11 cellular contexts compared by ENCODE assay signal in the genomic region with DNA sequence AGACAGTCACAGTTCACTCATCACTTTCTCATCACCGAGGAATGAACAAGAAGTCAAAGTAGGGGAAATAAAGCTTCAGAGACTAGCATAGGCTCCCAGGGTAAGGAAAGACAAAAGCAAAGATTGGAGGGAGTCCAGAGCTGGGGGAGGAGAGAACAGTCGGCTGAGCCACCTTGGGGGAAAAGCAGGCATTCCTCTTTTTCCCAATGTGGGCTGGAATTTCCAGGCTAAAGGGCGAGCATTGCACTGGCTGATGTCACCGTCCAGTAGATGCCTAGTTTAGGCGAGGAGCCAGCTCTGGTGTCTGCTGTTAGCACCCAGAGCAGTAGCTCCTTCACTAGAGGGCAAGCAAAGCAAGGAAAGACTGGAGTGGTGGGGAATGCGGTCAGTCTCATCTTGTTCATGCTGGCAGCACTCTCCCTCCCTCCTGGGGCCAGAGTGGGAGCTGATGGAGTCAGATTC. TPM values are rescaled to one million over a fixed set of nuclear protein-coding genes. Genes with fewer than 3 reads are reported as not detected.
DNase-seq lines count a peak whose midpoint lies in the region; ATAC-seq and TF ChIP-seq lines count a peak whose summit lies in the region.
"Had no signal": no experiment of that assay in that cellular context is flagged by ENCODE, and none has a peak within 500 bp of the region (broad histone marks: within the 10 kb centered on the region; RNA-seq: fewer than 3 reads in every experiment).

No MANE protein-coding gene starts in this region.

- H3K36me3 ChIP-seq in Panc1 (ENCODE audit: control insufficient read depth, insufficient read depth, low read length) = no peaks in the 10 kb centered on the region

- intact Hi-C loops in Panc1 (cut with micrococcal nuclease; ENCODE audit: unreplicated experiment) = no loop called here
- intact Hi-C loops in sciatic nerve (cut with DNase I) = no loop called here

- no TSS peak for BruUV-seq in Panc1 (replicated peaks; lab: Mats Ljungman, UMichigan)

- CTCF ChIA-PET in Panc1 (lab: Charles Lee) = no interaction called here

- in situ Hi-C loops in Panc1 (cut with HindIII; ENCODE audit: low pct_unique_long_range_greater_than_20kb, low sequenced_read_pairs) = no loop called here

- H3K9me3 ChIP-seq in Panc1 (ENCODE audit: control insufficient read depth, insufficient read depth, low read depth, low read length) = no peaks in the 10 kb centered on the region

- TF ChIP-seq CTCF in Panc1 (IDR thresholded peaks at IDR 0.05) (no peak), fibroblast of villous mesenchyme (IDR thresholded peaks at IDR 0.05; ENCODE audit: insufficient read depth, low read depth, low read length) (no peak)

- H3K4me1 ChIP-seq in Panc1 (ENCODE audit: control insufficient read depth, insufficient read depth, low read length) = no peaks in the 10 kb centered on the region

- H3K27me3 ChIP-seq in Panc1 (ENCODE audit: control insufficient read depth, insufficient read depth, low read length) = no peaks in the 10 kb centered on the region

- H3K27ac ChIP-seq in Panc1 (ENCODE audit: low read length) = no peak overlapping the region

- H3K4me3 ChIP-seq in Panc1 (ENCODE audit: low read depth in 2 of 2, low read length in 2 of 2) = no peak overlapping the region
- no peak overlapping the region for H3K4me3 ChIP-seq in fibroblast of villous mesenchyme (ENCODE audit: low read depth, low read length)

- peak; percentile 13 for DNase-seq in NCI-H2107 treated with DMSO at 0.1 percent for 48 hours (lab: John Stamatoyannopoulos, UW; ENCODE audit: unreplicated experiment)
- DNase-seq in NCI-H2107 (lab: John Stamatoyannopoulos, UW) = no peak
- DNase-seq in Panc1 (ENCODE audit: low read depth, low spot score) = peak; percentile 82
- peak; percentile 26 for DNase-seq in fibroblast of villous mesenchyme (ENCODE audit: low read depth)
- no peak for DNase-seq in sciatic nerve (ENCODE audit: low spot score)
- no peak for DNase-seq in NOMO-1 treated with dmso at 0.1 percent for 144 hours (lab: John Stamatoyannopoulos, UW; ENCODE audit: unreplicated experiment)
- DNase-seq: activated CD4-positive, alpha-beta T cell treated with anti-CD3 and anti-CD28 coated beads for 4 hours; hippocampal formation had no signal

- POLR2A ChIA-PET in Panc1 (lab: Charles Lee) = no interaction called here

- ATAC-seq in Panc1 (peak; percentile 59), sciatic nerve (peak; percentile 53), GM21423 (IDR thresholded peaks at IDR 0.05; ENCODE audit: unreplicated experiment) (no peak), GM21360 (IDR thresholded peaks at IDR 0.05; ENCODE audit: unreplicated experiment) (no peak)

RNA-seq across cellular contexts. Expression of a gene that starts 8.5 kb away (rescaled TPM):
- total RNA-seq in Panc1 (2021; ENCODE audit: unreplicated experiment) = 0.15 TPM
- polyA plus RNA-seq in Panc1 (2012; ENCODE audit: insufficient read length) = 0.30 TPM
- total RNA-seq in fibroblast of villous mesenchyme = not detected in 2 replicates
- not detected for total RNA-seq in sciatic nerve
- total RNA-seq: A673 had no signal

RNA-seq across cellular contexts. Expression of a gene that starts 9.3 kb away (rescaled TPM):
- not detected for total RNA-seq in Panc1 (2021; ENCODE audit: unreplicated experiment)
- not detected for polyA plus RNA-seq in Panc1 (2012; ENCODE audit: insufficient read length)
- not detected in 2 replicates for total RNA-seq in fibroblast of villous mesenchyme
- total RNA-seq in sciatic nerve = not detected
- total RNA-seq: A673 had no signal

RNA-seq across cellular contexts. Expression of a gene that starts 31.0 kb away (rescaled TPM):
- total RNA-seq in Panc1 (2021; ENCODE audit: unreplicated experiment) (not detected), fibroblast of villous mesenchyme (not detected in 2 replicates), sciatic nerve (not detected)
- polyA plus RNA-seq in Panc1 (2012; ENCODE audit: insufficient read length) = not detected
- total RNA-seq: A673 had no signal

RNA-seq across cellular contexts. Expression of a gene that starts 36.5 kb away (rescaled TPM):
- total RNA-seq in Panc1 (2021; ENCODE audit: unreplicated experiment) (not detected), fibroblast of villous mesenchyme (not detected in 2 replicates), sciatic nerve (not detected)
- polyA plus RNA-seq in Panc1 (2012; ENCODE audit: insufficient read length) = not detected
- total RNA-seq: A673 had no signal

RNA-seq across cellular contexts. Expression of a gene that starts 50.4 kb away (rescaled TPM):
- not detected for total RNA-seq in Panc1 (2021; ENCODE audit: unreplicated experiment)
- polyA plus RNA-seq in Panc1 (2012; ENCODE audit: insufficient read length) = not detected
- total RNA-seq in fibroblast of villous mesenchyme = not detected in 2 replicates
- total RNA-seq in sciatic nerve = not detected

Comparison
In these comparisons a context has a peak if more than half of its experiments do, and no peak if none do; other contexts are left out.
1. DNase-seq: peak in NCI-H2107 treated with DMSO at 0.1 percent for 48 hours (single experiment), Panc1 (single experiment) and fibroblast of villous mesenchyme (single experiment); none in NCI-H2107 (single experiment), sciatic nerve (single experiment) and NOMO-1 treated with dmso at 0.1 percent for 144 hours (single experiment).
2. ATAC-seq: peak in Panc1 (single experiment) and sciatic nerve (single experiment); none in GM21423 (single experiment) and GM21360 (single experiment).